Comparison of ENCODE assay signal across 1 cellular context in the genomic region with DNA sequence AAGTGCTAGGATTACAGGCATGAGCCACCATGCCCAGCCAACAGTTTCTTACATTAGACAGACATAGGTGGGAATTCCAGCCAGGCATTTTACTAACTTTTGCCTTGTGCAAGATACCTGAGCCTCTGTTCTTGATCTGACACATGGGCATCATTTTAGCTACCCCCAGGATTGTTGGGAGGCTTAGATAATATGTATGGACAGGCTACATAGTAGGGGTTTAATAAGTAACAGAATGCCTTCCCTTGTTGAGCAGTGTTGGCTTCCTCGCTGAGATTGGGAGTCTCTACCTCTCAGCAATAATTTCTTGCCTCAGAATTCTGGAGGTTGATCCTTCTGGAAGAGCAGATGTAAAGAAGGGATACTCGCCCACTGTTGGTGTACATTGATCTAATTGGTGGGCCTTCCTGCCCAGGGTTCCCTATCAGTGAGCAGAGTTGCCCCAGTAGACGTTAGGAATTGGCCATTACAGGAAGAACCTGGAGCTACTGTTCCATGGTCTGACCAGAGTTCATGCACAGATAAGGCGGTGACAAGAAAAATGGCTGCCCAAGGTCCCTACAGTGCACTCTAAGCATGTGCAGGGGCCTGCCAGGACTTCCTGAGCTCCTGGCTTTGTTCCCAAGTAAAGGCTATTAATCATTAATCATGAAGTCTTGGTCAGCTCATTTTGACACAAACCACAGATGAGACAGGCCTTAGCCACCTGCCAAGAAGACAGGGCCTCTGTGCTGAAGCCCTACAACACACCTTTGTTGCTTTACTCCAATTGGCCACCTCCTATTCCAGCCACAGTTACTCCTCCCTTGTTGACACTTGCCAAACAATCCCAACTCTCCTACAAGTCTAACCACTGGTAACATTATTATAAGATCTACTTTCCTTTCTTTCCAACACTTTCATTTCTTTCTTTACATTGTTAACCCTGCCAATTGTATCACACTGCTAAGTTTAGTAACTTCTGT.
TF ChIP-seq lines count a peak whose summit lies in the region.

No MANE protein-coding gene starts in this region.

TF ChIP-seq in IMR-90, 13 proteins besides CTCF, POLR2A, EP300 and RAD21:
- TF ChIP-seq CHD1 (IDR thresholded peaks at IDR 0.05; ENCODE audit: low read depth, low read length): no peak
